In the genomic region with DNA sequence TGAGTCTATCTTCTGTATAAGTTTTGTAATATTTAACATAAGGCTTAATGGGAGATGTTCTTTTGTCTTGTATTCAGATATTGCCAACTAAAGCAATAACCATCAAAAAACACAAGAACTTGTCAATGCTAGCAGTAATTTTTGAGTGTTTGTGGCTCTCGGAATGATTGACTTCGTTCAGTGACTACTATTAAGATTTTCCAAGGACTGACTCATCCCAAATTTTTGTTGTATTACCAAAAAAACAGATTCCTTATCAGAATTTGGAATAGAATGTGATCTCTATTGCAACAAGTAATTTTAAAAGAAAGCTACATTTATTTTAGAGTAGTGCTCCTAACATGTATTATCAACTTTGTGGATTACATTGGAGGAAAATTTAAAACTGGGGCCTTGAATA, we compare ENCODE assay signal across 23 cellular contexts. TPM values are rescaled to one million over a fixed set of nuclear protein-coding genes. Genes with fewer than 3 reads are reported as not detected.
A peak's percentile ranks its signal among the peaks of the same experiment; 100 is the strongest.
DNase-seq lines count a peak whose midpoint lies in the region; ATAC-seq and TF ChIP-seq lines count a peak whose summit lies in the region.
"Had no signal": no experiment of that assay in that cellular context is flagged by ENCODE, and none has a peak within 500 bp of the region (broad histone marks: within the 10 kb centered on the region; RNA-seq: fewer than 3 reads in every experiment).

No MANE protein-coding gene starts in this region.

- no peak for TF ChIP-seq POLR2A in right lobe of liver (IDR thresholded peaks at IDR 0.05)

- H3K27me3 ChIP-seq in OCI-LY3 (ENCODE audit: low read depth, low read length) (no peaks in the 10 kb centered on the region), adipocyte (replicated peaks; ENCODE audit: control insufficient read depth, insufficient read depth, low read length) (no peaks in the 10 kb centered on the region), right lobe of liver (no peaks in the 10 kb centered on the region)
- H3K27me3 ChIP-seq: BLaER1, breast epithelium, colonic mucosa had no signal

- H3K9me3 ChIP-seq in OCI-LY3 (ENCODE audit: insufficient read depth, low read length) (no peaks in the 10 kb centered on the region), adipocyte (ENCODE audit: control insufficient read depth, low read length) (no peaks in the 10 kb centered on the region), right lobe of liver (no peaks in the 10 kb centered on the region)
- H3K9me3 ChIP-seq: BLaER1, breast epithelium, colonic mucosa had no signal

- ATAC-seq in stimulated activated effector memory CD8-positive, alpha-beta T cell treated with anti-CD3 and anti-CD28 coated beads, Interleukin-12 subunit alpha, Interleukin-12 subunit beta, amount 100 ng/mL, for 72 hours, result no peak
- ATAC-seq in GM19467 (IDR thresholded peaks at IDR 0.05; ENCODE audit: unreplicated experiment) (no peak), right lobe of liver (no peak)

- H3K36me3 Mint-ChIP-seq in activated naive CD4-positive, alpha-beta T cell treated with anti-CD3 and anti-CD28 coated beads, Interleukin-2, amount 50 U/mL, for 24 hours, result peaks cover 21% of the 10 kb centered on the region
- H3K36me3 Mint-ChIP-seq in stimulated activated effector memory CD8-positive, alpha-beta T cell treated with anti-CD3 and anti-CD28 coated beads, Interleukin-12 subunit alpha, Interleukin-12 subunit beta, amount 100 ng/mL, for 72 hours, result peaks cover 86% of the 10 kb centered on the region

- H3K4me1 ChIP-seq in OCI-LY3 (ENCODE audit: low read length) (peaks cover 83% of the 10 kb centered on the region), adipocyte (ENCODE audit: control insufficient read depth, insufficient read depth, low read length) (peaks cover 91% of the 10 kb centered on the region), right lobe of liver (peaks cover 0 to 18% (median 0%) of the 10 kb centered on the region in 4 donors)
- H3K4me1 ChIP-seq: BLaER1, breast epithelium, colonic mucosa had no signal

- H3K27ac ChIP-seq in OCI-LY3 (ENCODE audit: low read length) (peak overlapping the region; percentile 98), right lobe of liver (no peak overlapping the region)
- H3K27ac ChIP-seq: BLaER1, breast epithelium, colonic mucosa, VCaP had no signal

- H3K27ac Mint-ChIP-seq in activated naive CD4-positive, alpha-beta T cell treated with anti-CD3 and anti-CD28 coated beads, Interleukin-2, amount 50 U/mL, for 24 hours, result peak overlapping the region; percentile 35
- H3K27ac Mint-ChIP-seq in stimulated activated effector memory CD8-positive, alpha-beta T cell treated with anti-CD3 and anti-CD28 coated beads, Interleukin-12 subunit alpha, Interleukin-12 subunit beta, amount 100 ng/mL, for 72 hours, result peak overlapping the region; percentile 51
- H3K27ac Mint-ChIP-seq: endodermal cell had no signal

- peaks cover 77% of the 10 kb centered on the region for H4K20me1 ChIP-seq in OCI-LY3 (ENCODE audit: insufficient read depth, low read length)
- H4K20me1 ChIP-seq: BLaER1 had no signal

- H3K9ac ChIP-seq in OCI-LY3 (ENCODE audit: low read length), result peak overlapping the region; percentile 100
- H3K9ac ChIP-seq in adipocyte (ENCODE audit: low read length), result peak overlapping the region; percentile 98
- H3K9ac ChIP-seq: BLaER1 had no signal

- H3K27me3 Mint-ChIP-seq in activated naive CD4-positive, alpha-beta T cell treated with anti-CD3 and anti-CD28 coated beads, Interleukin-2, amount 50 U/mL, for 24 hours, result no peaks in the 10 kb centered on the region

- H2AFZ ChIP-seq in OCI-LY3 (ENCODE audit: low read depth, low read length), result no peak overlapping the region

- no peak overlapping the region for H3K4me3 Mint-ChIP-seq in activated naive CD4-positive, alpha-beta T cell treated with anti-CD3 and anti-CD28 coated beads, Interleukin-2, amount 50 U/mL, for 24 hours
- H3K4me3 Mint-ChIP-seq in stimulated activated effector memory CD8-positive, alpha-beta T cell treated with anti-CD3 and anti-CD28 coated beads, Interleukin-12 subunit alpha, Interleukin-12 subunit beta, amount 100 ng/mL, for 72 hours, result no peak overlapping the region
- H3K4me3 Mint-ChIP-seq: endodermal cell had no signal

- H3K36me3 ChIP-seq in OCI-LY3 (replicated peaks; ENCODE audit: low read depth, low read length) (peaks cover 77% of the 10 kb centered on the region), adipocyte (ENCODE audit: control insufficient read depth, insufficient read depth, low read length, severe bottlenecking) (peaks cover 79% of the 10 kb centered on the region), right lobe of liver (peaks cover 0 to 46% (median 17%) of the 10 kb centered on the region in 4 donors)
- H3K36me3 ChIP-seq: breast epithelium, colonic mucosa had no signal

- WGBS in right lobe of liver (ENCODE audit: insufficient coverage, low coverage, low lambda C conversion rate, missing lambda C conversion rate), result 82% methylated on average over 2 of the region's 2 CpGs

- peaks cover 61% of the 10 kb centered on the region for H3K79me2 ChIP-seq in OCI-LY3 (ENCODE audit: low read length)

- H3K9me3 Mint-ChIP-seq in activated naive CD4-positive, alpha-beta T cell treated with anti-CD3 and anti-CD28 coated beads, Interleukin-2, amount 50 U/mL, for 24 hours, result no peaks in the 10 kb centered on the region
- no peaks in the 10 kb centered on the region for H3K9me3 Mint-ChIP-seq in stimulated activated effector memory CD8-positive, alpha-beta T cell treated with anti-CD3 and anti-CD28 coated beads, Interleukin-12 subunit alpha, Interleukin-12 subunit beta, amount 100 ng/mL, for 72 hours
- H3K9me3 Mint-ChIP-seq: endodermal cell had no signal

- intact Hi-C loops in right lobe of liver (cut with DNase I), result no loop called here

- H3K4me1 Mint-ChIP-seq in activated naive CD4-positive, alpha-beta T cell treated with anti-CD3 and anti-CD28 coated beads, Interleukin-2, amount 50 U/mL, for 24 hours, result peaks cover 80% of the 10 kb centered on the region
- H3K4me1 Mint-ChIP-seq in stimulated activated effector memory CD8-positive, alpha-beta T cell treated with anti-CD3 and anti-CD28 coated beads, Interleukin-12 subunit alpha, Interleukin-12 subunit beta, amount 100 ng/mL, for 72 hours, result peaks cover 47% of the 10 kb centered on the region

- H3K4me2 ChIP-seq in OCI-LY3 (ENCODE audit: low read length), result peak overlapping the region; percentile 81
- H3K4me2 ChIP-seq: BLaER1 had no signal

- peak overlapping the region; percentile 95 for H3K4me3 ChIP-seq in OCI-LY3 (ENCODE audit: low read length)
- H3K4me3 ChIP-seq in adipocyte (ENCODE audit: low read length), result peak overlapping the region; percentile 91
- H3K4me3 ChIP-seq in right lobe of liver, result no peak overlapping the region
- H3K4me3 ChIP-seq: BLaER1, breast epithelium, colonic mucosa had no signal

- TF ChIP-seq CTCF in OCI-LY3 (IDR thresholded peaks at IDR 0.05; ENCODE audit: low read depth, low read length), result no peak
- no peak for TF ChIP-seq CTCF in right lobe of liver (IDR thresholded peaks at IDR 0.05)

- DNase-seq in activated naive CD4-positive, alpha-beta T cell treated with anti-CD3 and anti-CD28 coated beads, Interleukin-2, amount 50 U/mL, for 16 hours, result no peak
- DNase-seq in adipocyte (ENCODE audit: low read depth) (no peak), right lobe of liver (no peak), NCI-H748 treated with DMSO at 0.1 percent for 48 hours (lab: John Stamatoyannopoulos, UW) (no peak)
- DNase-seq in stimulated activated effector memory CD8-positive, alpha-beta T cell treated with anti-CD3 and anti-CD28 coated beads, Interleukin-12 subunit alpha, Interleukin-12 subunit beta, amount 100 ng/mL, for 72 hours (ENCODE audit: low spot score in 2 of 2), result no peak
- DNase-seq: ACHN; activated CD4-positive, alpha-beta T cell treated with anti-CD3 and anti-CD28 coated beads, Interleukin-2, amount 50 U/mL, for 4 hours; activated T-cell treated with anti-CD3 and anti-CD28 coated beads, Interleukin-2, amount 50 U/mL, for 1 hour; Calu3; colonic mucosa; endodermal cell; kidney glomerular epithelial cell; mesendoderm; NCI-H1092 treated with DMSO at 0.1 percent for 48 hours; NCI-H2029; NCI-H446; stimulated activated CD4-positive, alpha-beta T cell treated with anti-CD3 and anti-CD28 coated beads, Interleukin-4, amount 100 ng/mL, for 4 hours had no signal

RNA-seq across cellular contexts. Expression of a gene that starts 8.1 kb away (rescaled TPM):
- total RNA-seq in right lobe of liver, result 10 to 100 TPM in 5 of 6 experiments, 1 to 10 TPM in 1; 5.2 to 28.2 (median 20.7) TPM

Comparison
In these comparisons a context has a peak if more than half of its experiments do, and no peak if none do; other contexts are left out.
1. H3K4me3 ChIP-seq: peak in OCI-LY3 (single experiment) and adipocyte (single experiment); none in right lobe of liver (0 of 3).